Comparison of ENCODE assay signal across 9 cellular contexts in genomic region chr10:22631646-22632278, GRCh38.
A peak's percentile ranks its signal among the peaks of the same experiment; 100 is the strongest.
DNase-seq lines count a peak whose midpoint lies in the region; ATAC-seq and TF ChIP-seq lines count a peak whose summit lies in the region.
"Had no signal": no experiment of that assay in that cellular context is flagged by ENCODE, and none has a peak within 500 bp of the region (broad histone marks: within the 10 kb centered on the region; RNA-seq: fewer than 3 reads in every experiment).

No MANE protein-coding gene starts in this region.

- POLR2A ChIA-PET in activated CD8-positive, alpha-beta T cell treated with anti-CD3 and anti-CD28 coated beads for 36 hours (lab: Charles Lee): interaction anchor here (1.0 to 5.7 kb wide), 9 partner anchors 8 to 196 kb away, joined by 3 to 48 read pairs (median 5); no protein-coding TSS in a partner anchor

- peaks cover 7% of the 10 kb centered on the region for H3K9me3 Mint-ChIP-seq in activated CD8-positive, alpha-beta T cell treated with anti-CD3 and anti-CD28 coated beads for 36 hours
- peaks cover 2% of the 10 kb centered on the region for H3K9me3 Mint-ChIP-seq in stimulated activated effector memory CD8-positive, alpha-beta T cell treated with anti-CD3 and anti-CD28 coated beads, Interleukin-12 subunit alpha, Interleukin-12 subunit beta, amount 100 ng/mL, for 72 hours
- H3K9me3 Mint-ChIP-seq in chondrocyte (ENCODE audit: low read depth): no peaks in the 10 kb centered on the region

- peak; percentile 18 for ATAC-seq in GM18867 (IDR thresholded peaks at IDR 0.05; ENCODE audit: unreplicated experiment)
- ATAC-seq in activated CD8-positive, alpha-beta T cell treated with anti-CD3 and anti-CD28 coated beads for 36 hours: no peak
- ATAC-seq in stimulated activated effector memory CD8-positive, alpha-beta T cell treated with anti-CD3 and anti-CD28 coated beads, Interleukin-12 subunit alpha, Interleukin-12 subunit beta, amount 100 ng/mL, for 72 hours: no peak

- H3K27me3 Mint-ChIP-seq in activated CD8-positive, alpha-beta T cell treated with anti-CD3 and anti-CD28 coated beads for 36 hours: no peaks in the 10 kb centered on the region
- no peaks in the 10 kb centered on the region for H3K27me3 Mint-ChIP-seq in chondrocyte (ENCODE audit: low read depth)

- intact Hi-C loops in activated CD8-positive, alpha-beta T cell treated with anti-CD3 and anti-CD28 coated beads for 36 hours (cut with micrococcal nuclease): loop anchor here (5.0 kb wide), 1 partner anchor 51 kb away; no protein-coding TSS in a partner anchor

- H3K4me1 Mint-ChIP-seq in activated CD8-positive, alpha-beta T cell treated with anti-CD3 and anti-CD28 coated beads for 36 hours (ENCODE audit: low read depth): peaks cover 89% of the 10 kb centered on the region
- H3K4me1 Mint-ChIP-seq in stimulated activated effector memory CD8-positive, alpha-beta T cell treated with anti-CD3 and anti-CD28 coated beads, Interleukin-12 subunit alpha, Interleukin-12 subunit beta, amount 100 ng/mL, for 72 hours: peaks cover 90% of the 10 kb centered on the region
- peaks cover 32% of the 10 kb centered on the region for H3K4me1 Mint-ChIP-seq in chondrocyte (ENCODE audit: low read depth)

- peak overlapping the region; percentile 67 for H3K4me3 Mint-ChIP-seq in activated CD8-positive, alpha-beta T cell treated with anti-CD3 and anti-CD28 coated beads for 36 hours
- peak overlapping the region; percentile 67 for H3K4me3 Mint-ChIP-seq in stimulated activated effector memory CD8-positive, alpha-beta T cell treated with anti-CD3 and anti-CD28 coated beads, Interleukin-12 subunit alpha, Interleukin-12 subunit beta, amount 100 ng/mL, for 72 hours
- H3K4me3 Mint-ChIP-seq in chondrocyte (ENCODE audit: unreplicated experiment): no peak overlapping the region

- CTCF ChIA-PET in activated CD8-positive, alpha-beta T cell treated with anti-CD3 and anti-CD28 coated beads for 36 hours (lab: Charles Lee): interaction anchor here (0.6 to 7.0 kb wide), 7 partner anchors 11 to 57 kb away, joined by 3 to 32 read pairs (median 4); no protein-coding TSS in a partner anchor

- TF ChIP-seq CTCF in activated CD8-positive, alpha-beta T cell treated with anti-CD3 and anti-CD28 coated beads for 36 hours (IDR thresholded peaks at IDR 0.05): no peak
- TF ChIP-seq CTCF in chondrocyte (IDR thresholded peaks at IDR 0.05): no peak

- peak overlapping the region; percentile 95 for H3K27ac Mint-ChIP-seq in activated CD8-positive, alpha-beta T cell treated with anti-CD3 and anti-CD28 coated beads for 36 hours
- H3K27ac Mint-ChIP-seq in stimulated activated effector memory CD8-positive, alpha-beta T cell treated with anti-CD3 and anti-CD28 coated beads, Interleukin-12 subunit alpha, Interleukin-12 subunit beta, amount 100 ng/mL, for 72 hours: peak overlapping the region; percentile 93
- H3K27ac Mint-ChIP-seq in chondrocyte (ENCODE audit: unreplicated experiment): no peak overlapping the region

- DNase-seq in activated CD8-positive, alpha-beta T cell treated with anti-CD3 and anti-CD28 coated beads for 36 hours: no peak
- peak; percentile 93 for DNase-seq in globus pallidus (ENCODE audit: low spot score)
- no peak for DNase-seq in stimulated activated effector memory CD8-positive, alpha-beta T cell treated with anti-CD3 and anti-CD28 coated beads, Interleukin-12 subunit alpha, Interleukin-12 subunit beta, amount 100 ng/mL, for 72 hours (ENCODE audit: low spot score in 2 of 2)
- no peak for DNase-seq in NCI-H748 (lab: John Stamatoyannopoulos, UW; ENCODE audit: unreplicated experiment)
- no peak for DNase-seq in chondrocyte (ENCODE audit: low spot score)
- no peak for DNase-seq in NOMO-1 (lab: John Stamatoyannopoulos, UW; ENCODE audit: unreplicated experiment in 2 of 2)
- DNase-seq: amniotic stem cell, left cardiac atrium had no signal

- H3K36me3 Mint-ChIP-seq in activated CD8-positive, alpha-beta T cell treated with anti-CD3 and anti-CD28 coated beads for 36 hours (ENCODE audit: low read depth): peaks cover 38% of the 10 kb centered on the region
- peaks cover 18% of the 10 kb centered on the region for H3K36me3 Mint-ChIP-seq in stimulated activated effector memory CD8-positive, alpha-beta T cell treated with anti-CD3 and anti-CD28 coated beads, Interleukin-12 subunit alpha, Interleukin-12 subunit beta, amount 100 ng/mL, for 72 hours
- H3K36me3 Mint-ChIP-seq in chondrocyte (ENCODE audit: low read depth): peaks cover 1% of the 10 kb centered on the region
